10 cellular contexts compared by ENCODE assay signal in the genomic region with DNA sequence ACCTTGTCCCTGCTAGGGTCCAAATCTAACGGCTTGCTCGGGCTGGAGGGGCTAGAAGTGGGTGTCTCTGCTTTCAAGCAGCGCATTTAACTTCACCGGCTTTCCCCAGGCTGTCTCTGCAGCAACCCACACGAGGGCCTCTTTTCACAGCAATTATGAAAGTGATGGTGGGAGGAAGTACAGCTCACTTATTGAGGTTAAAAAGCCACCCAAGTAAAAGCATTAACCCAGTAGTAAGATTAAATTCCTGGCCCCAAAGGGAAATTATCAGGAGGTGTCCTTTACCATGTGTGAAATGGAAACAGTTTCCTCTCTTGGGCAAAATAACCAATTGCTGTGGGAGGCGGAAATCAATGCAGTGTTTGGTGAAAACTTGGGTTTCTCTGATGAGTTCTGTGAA. TPM values are rescaled to one million over a fixed set of nuclear protein-coding genes. Genes with fewer than 3 reads are reported as not detected.
DNase-seq lines count a peak whose midpoint lies in the region; ATAC-seq and TF ChIP-seq lines count a peak whose summit lies in the region.
"Had no signal": no experiment of that assay in that cellular context is flagged by ENCODE, and none has a peak within 500 bp of the region (broad histone marks: within the 10 kb centered on the region; RNA-seq: fewer than 3 reads in every experiment).

No MANE protein-coding gene starts in this region.

- H3K27ac Mint-ChIP-seq in MCF 10A (ENCODE audit: low read depth, unreplicated experiment), result no peak overlapping the region

- peaks cover under 1% of the 10 kb centered on the region for H3K4me1 Mint-ChIP-seq in MCF 10A (ENCODE audit: insufficient read depth, unreplicated experiment)

- TF ChIP-seq EP300 in stomach (IDR thresholded peaks at IDR 0.05), result no peak

- peak; percentile 62 for ATAC-seq in upper lobe of right lung

- 47 to 61% (median 57%) methylated on average over 6 of the region's 6 CpGs for WGBS in stomach, 5 donors

- H3K27me3 Mint-ChIP-seq in MCF 10A (ENCODE audit: insufficient read depth, unreplicated experiment), result peaks cover 4% of the 10 kb centered on the region

- CTCF ChIA-PET in MCF 10A (lab: Yijun Ruan, JAX), result interaction anchor here (1.5 to 5.8 kb wide), 3 partner anchors 10 to 14 kb away, joined by 4 to 38 read pairs (median 12); no protein-coding TSS in a partner anchor

- H3K27me3 ChIP-seq in breast epithelium, result no peaks in the 10 kb centered on the region
- no peaks in the 10 kb centered on the region for H3K27me3 ChIP-seq in upper lobe of right lung
- no peaks in the 10 kb centered on the region for H3K27me3 ChIP-seq in stomach

- no peaks in the 10 kb centered on the region for H3K9me3 Mint-ChIP-seq in MCF 10A (ENCODE audit: unreplicated experiment)

- no peaks in the 10 kb centered on the region for H3K4me1 ChIP-seq in breast epithelium
- H3K4me1 ChIP-seq in upper lobe of right lung, result peaks cover 12% of the 10 kb centered on the region
- peaks cover 0 to 6% (median under 1%) of the 10 kb centered on the region in 4 donors for H3K4me1 ChIP-seq in stomach

- H3K36me3 ChIP-seq in breast epithelium, result no peaks in the 10 kb centered on the region
- no peaks in the 10 kb centered on the region for H3K36me3 ChIP-seq in upper lobe of right lung
- H3K36me3 ChIP-seq in stomach, result no peaks in the 10 kb centered on the region

- DNase-seq in breast epithelium (ENCODE audit: low spot score in 2 of 2), result no peak
- no peak for DNase-seq in MCF 10A (ENCODE audit: unreplicated experiment)
- DNase-seq in NOMO-1 treated with DMSO at 0.1 percent for 48 hours (lab: John Stamatoyannopoulos, UW; ENCODE audit: unreplicated experiment), result peak; percentile 47
- no peak for DNase-seq in coronary artery (ENCODE audit: low spot score)
- no peak for DNase-seq in upper lobe of right lung
- DNase-seq in dermis blood vessel endothelial cell, result no peak
- no peak for DNase-seq in superior temporal gyrus (ENCODE audit: extremely low spot score)
- DNase-seq in stomach, result no peak
- DNase-seq: small intestine had no signal

- H3K4me3 ChIP-seq in breast epithelium (no peak overlapping the region), coronary artery (no peak overlapping the region), upper lobe of right lung (no peak overlapping the region), stomach (no peak overlapping the region)

- H3K4me3 Mint-ChIP-seq in MCF 10A (ENCODE audit: unreplicated experiment), result no peak overlapping the region

- intact Hi-C loops in breast epithelium (cut with DNase I; ENCODE audit: low total_unique reads), result no loop called here
- intact Hi-C loops in MCF 10A (cut with micrococcal nuclease), result no loop called here
- intact Hi-C loops in upper lobe of right lung (cut with DNase I), result no loop called here
- intact Hi-C loops in stomach (cut with DNase I; ENCODE audit: low total_unique reads), result no loop called here

- TF ChIP-seq POLR2A in breast epithelium (IDR thresholded peaks at IDR 0.05), result no peak
- no peak for TF ChIP-seq POLR2A in stomach (IDR thresholded peaks at IDR 0.05)

- POLR2A ChIA-PET in MCF 10A (lab: Yijun Ruan, JAX), result interaction anchor here (1.1 to 1.2 kb wide), 2 partner anchors 8 to 596 kb away, joined by 3 to 6 read pairs; partner anchors contain the start of gene MAN2A2

- H3K9me3 ChIP-seq in breast epithelium, result no peaks in the 10 kb centered on the region
- no peaks in the 10 kb centered on the region for H3K9me3 ChIP-seq in upper lobe of right lung
- H3K9me3 ChIP-seq in stomach, result no peaks in the 10 kb centered on the region

- no TSS peak for BruUV-seq in MCF 10A (replicated peaks; lab: Mats Ljungman, UMichigan)

- TF ChIP-seq CTCF in breast epithelium (IDR thresholded peaks at IDR 0.05) (no peak), MCF 10A (IDR thresholded peaks at IDR 0.05; ENCODE audit: unreplicated experiment) (no peak), coronary artery (IDR thresholded peaks at IDR 0.05) (no peak), upper lobe of right lung (IDR thresholded peaks at IDR 0.05) (no peak), stomach (IDR thresholded peaks at IDR 0.05) (no peak)

- H3K36me3 Mint-ChIP-seq in MCF 10A (ENCODE audit: insufficient read depth, unreplicated experiment), result no peaks in the 10 kb centered on the region

- peak overlapping the region; percentile 57 to 64 for H3K27ac ChIP-seq in breast epithelium
- peak overlapping the region; percentile 69 to 81 for H3K27ac ChIP-seq in coronary artery
- no peak overlapping the region for H3K27ac ChIP-seq in upper lobe of right lung
- H3K27ac ChIP-seq in stomach, result no peak overlapping the region
- H3K27ac ChIP-seq: VCaP had no signal

RNA-seq across cellular contexts. Expression of gene NGRN, which starts 41.1 kb away (rescaled TPM):
- total RNA-seq in breast epithelium, result 10 to 100 TPM; 67.7 to 99.1 (median 87.2) TPM
- 70.5 and 77.0 TPM in 2 replicates for total RNA-seq in MCF 10A (2022)
- 75.0 TPM for total RNA-seq in upper lobe of right lung
- total RNA-seq in dermis blood vessel endothelial cell, result 68.1 and 92.9 TPM in 2 replicates
- 10 to 100 TPM; 24.0 to 97.4 (median 61.3) TPM for total RNA-seq in stomach
- 10 to 100 TPM; 51.1 to 70.3 (median 55.3) TPM for polyA plus RNA-seq in stomach

RNA-seq across cellular contexts. Expression of gene ZNF774, which starts 45.5 kb away (rescaled TPM):
- total RNA-seq in breast epithelium (1 to 10 TPM; 2.6 to 7.6 (median 4.6) TPM), MCF 10A (2022) (2.6 and 4.8 TPM in 2 replicates), upper lobe of right lung (3.6 TPM), dermis blood vessel endothelial cell (1.4 and 2.2 TPM in 2 replicates), stomach (1 to 10 TPM in 4 of 5 donors, under 1 TPM in 1; 0.58 to 7.1 (median 2.9) TPM)
- 1 to 10 TPM in 2 of 3 donors, under 1 TPM in 1; 0.93 to 2.0 (median 1.2) TPM for polyA plus RNA-seq in stomach

RNA-seq across cellular contexts. Expression of gene TTLL13, which starts 57.2 kb away (rescaled TPM):
- total RNA-seq in breast epithelium (under 1 TPM in 1 of 3 donors, not detected in 2; 0.15 TPM), MCF 10A (2022) (0.47 TPM in 1 of 2 replicates, not detected in the other), upper lobe of right lung (not detected), dermis blood vessel endothelial cell (0.09 and 0.17 TPM in 2 replicates), stomach (not detected)
- polyA plus RNA-seq in stomach, result under 1 TPM in 1 of 3 donors, not detected in 2; 0.10 TPM

Comparison
In these comparisons a context has a peak if more than half of its experiments do, and no peak if none do; other contexts are left out.
1. H3K27ac ChIP-seq: peak in breast epithelium (2 of 2) and coronary artery (2 of 2); none in upper lobe of right lung (single experiment) and stomach (0 of 5).